In genomic region chr9:81656004-81656403, GRCh38 we compare ENCODE assay signal across 10 cellular contexts. TPM values are rescaled to one million over a fixed set of nuclear protein-coding genes. Genes with fewer than 3 reads are reported as not detected.
DNase-seq lines count a peak whose midpoint lies in the region; ATAC-seq, FAIRE-seq and TF ChIP-seq lines count a peak whose summit lies in the region.
"Had no signal": no experiment of that assay in that cellular context is flagged by ENCODE, and none has a peak within 500 bp of the region (broad histone marks: within the 10 kb centered on the region; RNA-seq: fewer than 3 reads in every experiment).

No MANE protein-coding gene starts in this region.

- H3K36me3 Mint-ChIP-seq in CD4-positive, alpha-beta memory T cell: peaks cover 0 to 1% of the 10 kb centered on the region in 2 donors

- H3K4me3 Mint-ChIP-seq in CD4-positive, alpha-beta memory T cell: no peak overlapping the region

- H3K4me1 ChIP-seq in CD4-positive, alpha-beta memory T cell (ENCODE audit: insufficient read depth, low read length): no peaks in the 10 kb centered on the region
- H3K4me1 ChIP-seq in gastroesophageal sphincter: peaks cover 0 to 28% (median 11%) of the 10 kb centered on the region in 3 donors
- H3K4me1 ChIP-seq: HAP-1 had no signal

- H3K4me1 Mint-ChIP-seq in CD4-positive, alpha-beta memory T cell: peaks cover 0 to 8% (median 4%) of the 10 kb centered on the region in 4 donors

- peaks cover 0 to 7% (median 1%) of the 10 kb centered on the region in 8 donors for H3K9me3 Mint-ChIP-seq in CD4-positive, alpha-beta memory T cell

- no peak overlapping the region for H3K27ac ChIP-seq in CD4-positive, alpha-beta memory T cell (ENCODE audit: low read depth, low read length)
- H3K27ac ChIP-seq in gastroesophageal sphincter: no peak overlapping the region

- 57 to 81% methylated on average over 3 of the region's 3 CpGs for WGBS in gastroesophageal sphincter (ENCODE audit: low coverage in 1 of 2), 2 donors

- ATAC-seq in GM21360 (IDR thresholded peaks at IDR 0.05; ENCODE audit: unreplicated experiment) (peak; percentile 60), HG03432 (IDR thresholded peaks at IDR 0.05; ENCODE audit: unreplicated experiment) (peak; percentile 80), gastroesophageal sphincter (peak; percentile 51)

- no peaks in the 10 kb centered on the region for H3K36me3 ChIP-seq in CD4-positive, alpha-beta memory T cell (ENCODE audit: insufficient read depth, low read length)
- H3K36me3 ChIP-seq in gastroesophageal sphincter: peaks cover 0 to 16% of the 10 kb centered on the region in 2 donors
- H3K36me3 ChIP-seq: HAP-1 had no signal

- TF ChIP-seq CTCF in gastroesophageal sphincter (IDR thresholded peaks at IDR 0.05): no peak

- no peak overlapping the region for H3K4me3 ChIP-seq in CD4-positive, alpha-beta memory T cell (ENCODE audit: low read length in 2 of 2)
- H3K4me3 ChIP-seq in gastroesophageal sphincter: no peak overlapping the region
- H3K4me3 ChIP-seq: HAP-1 had no signal

- CTCF ChIA-PET in CD4-positive, alpha-beta memory T cell (lab: Charles Lee; ENCODE audit: partially characterized antibody): no interaction called here

- no peak for TF ChIP-seq EP300 in gastroesophageal sphincter (IDR thresholded peaks at IDR 0.05)

- H3K27me3 ChIP-seq in CD4-positive, alpha-beta memory T cell (ENCODE audit: insufficient read depth, low read length): no peaks in the 10 kb centered on the region
- H3K27me3 ChIP-seq in gastroesophageal sphincter: no peaks in the 10 kb centered on the region

- TF ChIP-seq POLR2A in gastroesophageal sphincter (IDR thresholded peaks at IDR 0.05): no peak

- POLR2A ChIA-PET in CD4-positive, alpha-beta memory T cell (lab: Charles Lee; ENCODE audit: partially characterized antibody): no interaction called here

- no peak overlapping the region for H3K27ac Mint-ChIP-seq in CD4-positive, alpha-beta memory T cell

- intact Hi-C loops in CD4-positive, alpha-beta memory T cell (cut with micrococcal nuclease): no loop called here

- no peak for FAIRE-seq in HTR-8/SVneo (lab: Jason Lieb, UNC)

- peak in 4 of 5 donors; percentile 0 to 11 (median 6) for DNase-seq in CD4-positive, alpha-beta memory T cell
- DNase-seq in LoVo (ENCODE audit: low spot score): no peak
- DNase-seq in activated T-cell treated with anti-CD3 and anti-CD28 coated beads, Interleukin-2, amount 50 U/mL, for 1 hour: no peak
- DNase-seq in UCSD-AML1 (lab: John Stamatoyannopoulos, UW; ENCODE audit: unreplicated experiment): no peak
- DNase-seq in HTR-8/SVneo (ENCODE audit: insufficient read length, low spot score): no peak
- DNase-seq: NCI-H2029 treated with DMSO at 0.1 percent for 48 hours had no signal

- H3K9me3 ChIP-seq in CD4-positive, alpha-beta memory T cell (ENCODE audit: control insufficient read depth in 1 of 2, low read length in 2 of 2): no peaks in the 10 kb centered on the region
- H3K9me3 ChIP-seq in gastroesophageal sphincter: no peaks in the 10 kb centered on the region
- H3K9me3 ChIP-seq: HAP-1 had no signal

- no peaks in the 10 kb centered on the region for H3K27me3 Mint-ChIP-seq in CD4-positive, alpha-beta memory T cell

RNA-seq across cellular contexts. Expression of gene TLE1, which starts 33.3 kb away (rescaled TPM):
- under 1 TPM; 0.49 to 0.89 TPM for total RNA-seq in CD4-positive, alpha-beta memory T cell
- 1 to 10 TPM; 2.3 to 3.8 TPM for polyA plus RNA-seq in CD4-positive, alpha-beta memory T cell
- 10 to 100 TPM; 43.6 to 86.2 (median 68.2) TPM for total RNA-seq in gastroesophageal sphincter

Comparison
In these comparisons a context has a peak if more than half of its experiments do, and no peak if none do; other contexts are left out.
1. DNase-seq: peak in CD4-positive, alpha-beta memory T cell (4 of 5); none in LoVo (single experiment), activated T-cell treated with anti-CD3 and anti-CD28 coated beads, Interleukin-2, amount 50 U/mL, for 1 hour (single experiment), UCSD-AML1 (single experiment) and HTR-8/SVneo (single experiment).
2. RNA of gene TLE1, which starts 33.3 kb away (total RNA-seq): 43.6 to 86.2 TPM in gastroesophageal sphincter; 0.49 to 0.89 TPM in CD4-positive, alpha-beta memory T cell; every median in the first group is over 10 times any median in the second.
3. Peak in every context shown above with its lines, with median percentiles within 50 percentile points of each other: ATAC-seq.